9 cellular contexts compared by ENCODE assay signal in genomic region chr2:38959464-38959863, GRCh38.
DNase-seq lines count a peak whose midpoint lies in the region; ATAC-seq and TF ChIP-seq lines count a peak whose summit lies in the region.
"Had no signal": no experiment of that assay in that cellular context is flagged by ENCODE, and none has a peak within 500 bp of the region (broad histone marks: within the 10 kb centered on the region; RNA-seq: fewer than 3 reads in every experiment).

No MANE protein-coding gene starts in this region.

- H4K20me1 ChIP-seq in IMR-90 (ENCODE audit: insufficient read depth, low read length) = no peaks in the 10 kb centered on the region

- H2BK5ac ChIP-seq in IMR-90 (ENCODE audit: low read depth, low read length, poor library complexity, severe bottlenecking) = no peak overlapping the region

- H3K27me3 ChIP-seq in CD4-positive, alpha-beta T cell (ENCODE audit: control insufficient read depth, insufficient read depth, low read length) = peaks cover 9% of the 10 kb centered on the region
- peaks cover 11% of the 10 kb centered on the region for H3K27me3 ChIP-seq in IMR-90 (ENCODE audit: control insufficient read depth, insufficient read depth, low read length)
- H3K27me3 ChIP-seq in transverse colon = peaks cover 6% of the 10 kb centered on the region

- intact Hi-C loops in CD4-positive, alpha-beta T cell (cut with DNase I, micrococcal nuclease) = no loop called here
- intact Hi-C loops in IMR-90 (cut with micrococcal nuclease) = no loop called here
- intact Hi-C loops in transverse colon (cut with DNase I; ENCODE audit: low total_unique reads) = no loop called here

- H3K4me2 ChIP-seq in IMR-90 (ENCODE audit: low read depth, low read length) = no peak overlapping the region

- peaks cover 25% of the 10 kb centered on the region for H3K27me3 Mint-ChIP-seq in CD4-positive, alpha-beta T cell

- no peak for TF ChIP-seq CTCF in CD4-positive, alpha-beta T cell (IDR thresholded peaks at IDR 0.05)
- TF ChIP-seq CTCF in IMR-90 (conservative IDR thresholded peaks at IDR 0.05; ENCODE audit: low read depth, low read length) (no peak), epithelial cell of proximal tubule (conservative IDR thresholded peaks at IDR 0.05; ENCODE audit: low read depth, low read length) (no peak), transverse colon (IDR thresholded peaks at IDR 0.05) (no peak)

- peaks cover 4% of the 10 kb centered on the region for H3K4me1 Mint-ChIP-seq in CD4-positive, alpha-beta T cell (ENCODE audit: low read depth)

- no peak overlapping the region for H4K5ac ChIP-seq in IMR-90 (ENCODE audit: low read depth, low read length)

- CTCF ChIA-PET in CD4-positive, alpha-beta T cell (lab: Charles Lee) = no interaction called here
- CTCF ChIA-PET in IMR-90 (lab: Yijun Ruan, JAX) = interaction anchor here (1.5 kb wide), 1 partner anchor 12 kb away, joined by 10 read pairs; no protein-coding TSS in a partner anchor

- H3K9ac ChIP-seq in IMR-90 (ENCODE audit: low read depth, low read length) = no peak overlapping the region

- TF ChIP-seq POLR2A in IMR-90 (IDR thresholded peaks at IDR 0.05; ENCODE audit: low read depth, low read length) (no peak), transverse colon (IDR thresholded peaks at IDR 0.05) (no peak)

- no peak for DNase-seq in CD4-positive, alpha-beta T cell
- no peak for DNase-seq in IMR-90
- DNase-seq in epithelial cell of proximal tubule (ENCODE audit: low read depth) = no peak
- DNase-seq in skeletal muscle cell (ENCODE audit: low read depth) = no peak
- no peak for DNase-seq in SIG-M5 (lab: John Stamatoyannopoulos, UW)
- DNase-seq in transverse colon = no peak
- DNase-seq in Kasumi-1 (lab: John Stamatoyannopoulos, UW) = no peak
- DNase-seq: COR-L47, NCI-H226 had no signal

- H2BK20ac ChIP-seq in IMR-90 (ENCODE audit: low read depth, low read length) = no peak overlapping the region

- H2AFZ ChIP-seq in IMR-90 (replicated peaks; ENCODE audit: low read length, poor library complexity) = peak overlapping the region; percentile 88

- 0 out of 2 replicates have a peak overlapping the region, but pooled peaks have one; percentile 44 for H3K14ac ChIP-seq in IMR-90 (replicated peaks; ENCODE audit: low read depth, low read length)

- peak overlapping the region; percentile 79 for H3K4me3 Mint-ChIP-seq in CD4-positive, alpha-beta T cell

- no peak overlapping the region for H4K91ac ChIP-seq in IMR-90 (ENCODE audit: insufficient read depth, low read depth, low read length)

- no TSS peak for BruUV-seq in IMR-90 (replicated peaks; lab: Mats Ljungman, UMichigan)

- ATAC-seq in CD4-positive, alpha-beta T cell (ENCODE audit: poor library complexity) = no peak
- ATAC-seq in IMR-90 (ENCODE audit: low read depth) = no peak

- H3K27ac ChIP-seq in CD4-positive, alpha-beta T cell (ENCODE audit: low read depth, low read length) = no peak overlapping the region
- no peak overlapping the region for H3K27ac ChIP-seq in IMR-90 (ENCODE audit: insufficient read depth, low read length)
- no peak overlapping the region for H3K27ac ChIP-seq in transverse colon

- POLR2A ChIA-PET in CD4-positive, alpha-beta T cell (lab: Charles Lee) = interaction anchor here (1.0 kb wide), 1 partner anchor 12 kb away, joined by 3 read pairs; no protein-coding TSS in a partner anchor
- POLR2A ChIA-PET in IMR-90 (lab: Charles Lee; ENCODE audit: unreplicated experiment) = no interaction called here

- H3K18ac ChIP-seq in IMR-90 (ENCODE audit: low read depth, low read length) = no peak overlapping the region

- dilution Hi-C loops in IMR-90 (cut with HindIII; ENCODE audit: low sequenced_read_pairs, unreplicated experiment) = no loop called here

- H3K4ac ChIP-seq in IMR-90 (ENCODE audit: low read depth, low read length) = no peak overlapping the region

- H3K36me3 ChIP-seq in IMR-90 (ENCODE audit: control insufficient read depth, insufficient read depth, low read length) = no peaks in the 10 kb centered on the region
- H3K36me3 ChIP-seq in transverse colon = no peaks in the 10 kb centered on the region

- H3K23ac ChIP-seq in IMR-90 (ENCODE audit: low read depth, low read length) = no peak overlapping the region

- no peak for TF ChIP-seq EP300 in transverse colon (IDR thresholded peaks at IDR 0.05; ENCODE audit: low read depth)

- no peaks in the 10 kb centered on the region for H3K9me1 ChIP-seq in IMR-90 (ENCODE audit: insufficient read depth, low read length)

- no peak overlapping the region for H2AK5ac ChIP-seq in IMR-90 (ENCODE audit: low read depth, low read length)

- H3K27ac Mint-ChIP-seq in CD4-positive, alpha-beta T cell = no peak overlapping the region

- no peak overlapping the region for H2AK9ac ChIP-seq in IMR-90 (replicated peaks; ENCODE audit: low read depth, low read length, poor library complexity)

- H3K4me3 ChIP-seq in IMR-90 (ENCODE audit: insufficient read depth, low read depth, low read length) = no peak overlapping the region
- H3K4me3 ChIP-seq in epithelial cell of proximal tubule (ENCODE audit: low read depth, low read length) = peak overlapping the region; percentile 49
- H3K4me3 ChIP-seq in skeletal muscle cell (ENCODE audit: low read depth, low read length) = peak overlapping the region; percentile 49
- H3K4me3 ChIP-seq in transverse colon = peak overlapping the region in 1 of 4 donors; percentile 45

- 85% methylated on average over 9 of the region's 24 CpGs; no CpG with 5 or more reads in 1 of the 2 experiments for WGBS in IMR-90 (ENCODE audit: extremely low coverage in 2 of 2, insufficient read length in 1 of 2), 2 experiments
- WGBS in transverse colon (ENCODE audit: low coverage in 1 of 2), 2 donors = 92 to 95% methylated on average over 2 to 24 of the region's 24 CpGs

- no peaks in the 10 kb centered on the region for H3K79me1 ChIP-seq in IMR-90 (ENCODE audit: low read depth in 1 of 2, low read length in 2 of 2)

- no peak overlapping the region; a peak in 1 of 4 replicates for H4K8ac ChIP-seq in IMR-90 (ENCODE audit: low read depth in 2 of 2, low read length in 2 of 2)

- TF ChIP-seq RAD21 in IMR-90 (IDR thresholded peaks at IDR 0.05; ENCODE audit: low read length) = no peak

- H2BK120ac ChIP-seq in IMR-90 (ENCODE audit: low read depth, low read length) = no peak overlapping the region

- H3K36me3 Mint-ChIP-seq in CD4-positive, alpha-beta T cell (ENCODE audit: low read depth) = no peaks in the 10 kb centered on the region

- H2BK15ac ChIP-seq in IMR-90 (ENCODE audit: low read depth, low read length) = no peak overlapping the region

- in situ Hi-C loops in IMR-90 (cut with MboI; ENCODE audit: low sequenced_read_pairs) = no loop called here
- in situ Hi-C loops in transverse colon (cut with MboI; ENCODE audit: low pct_ligation_motif_present in 1 of 4, low pct_unique_long_range_greater_than_20kb in 1 of 4, low sequenced_read_pairs in 3 of 4) = loop anchor here in 1 of 4 donors (10.0 kb wide), 1 partner anchor 275 kb away; no protein-coding TSS in a partner anchor

- no peaks in the 10 kb centered on the region for H3K9me3 ChIP-seq in CD4-positive, alpha-beta T cell (ENCODE audit: control insufficient read depth, low read length)
- H3K9me3 ChIP-seq in IMR-90 (ENCODE audit: control insufficient read depth, insufficient read depth, low read length) = peaks cover 4% of the 10 kb centered on the region; the same call in 1 of the 2 replicates
- H3K9me3 ChIP-seq in transverse colon = no peaks in the 10 kb centered on the region

- H3K4me1 ChIP-seq in IMR-90 (ENCODE audit: control insufficient read depth, insufficient read depth, low read length) (no peaks in the 10 kb centered on the region; the same call in 1 of the 2 replicates), transverse colon (peaks cover 0 to 10% (median 7%) of the 10 kb centered on the region in 4 donors)

- H3K9me3 Mint-ChIP-seq in CD4-positive, alpha-beta T cell = no peaks in the 10 kb centered on the region

- no peak overlapping the region for H3K56ac ChIP-seq in IMR-90 (ENCODE audit: extremely low read depth, insufficient read depth, low read length)

TF ChIP-seq in IMR-90, 13 proteins besides CTCF, POLR2A, EP300 and RAD21:
- TF ChIP-seq FOS (IDR thresholded peaks at IDR 0.05; ENCODE audit: low read depth, low read length) (no peak), MAZ (IDR thresholded peaks at IDR 0.05; ENCODE audit: borderline replicate concordance, low read depth, low read length) (no peak), NFE2L2 (IDR thresholded peaks at IDR 0.05; ENCODE audit: low read depth, low read length) (no peak), RCOR1 (IDR thresholded peaks at IDR 0.05; ENCODE audit: insufficient replicate concordance, low read length) (no peak), CHD1 (IDR thresholded peaks at IDR 0.05; ENCODE audit: low read depth, low read length) (no peak), MAFK (IDR thresholded peaks at IDR 0.05; ENCODE audit: low read depth, low read length) (no peak), USF2 (IDR thresholded peaks at IDR 0.05; ENCODE audit: low read depth, low read length) (no peak), MXI1 (IDR thresholded peaks at IDR 0.05; ENCODE audit: borderline replicate concordance, low read depth, low read length) (no peak), RFX5 (IDR thresholded peaks at IDR 0.05; ENCODE audit: low read depth, low read length) (no peak), SMC3 (IDR thresholded peaks at IDR 0.05; ENCODE audit: low read depth, low read length) (no peak), CEBPB (IDR thresholded peaks at IDR 0.05; ENCODE audit: low read depth, low read length) (no peak), BHLHE40 (IDR thresholded peaks at IDR 0.05; ENCODE audit: low read depth, low read length) (no peak)
- TF ChIP-seq, protein P1, sequence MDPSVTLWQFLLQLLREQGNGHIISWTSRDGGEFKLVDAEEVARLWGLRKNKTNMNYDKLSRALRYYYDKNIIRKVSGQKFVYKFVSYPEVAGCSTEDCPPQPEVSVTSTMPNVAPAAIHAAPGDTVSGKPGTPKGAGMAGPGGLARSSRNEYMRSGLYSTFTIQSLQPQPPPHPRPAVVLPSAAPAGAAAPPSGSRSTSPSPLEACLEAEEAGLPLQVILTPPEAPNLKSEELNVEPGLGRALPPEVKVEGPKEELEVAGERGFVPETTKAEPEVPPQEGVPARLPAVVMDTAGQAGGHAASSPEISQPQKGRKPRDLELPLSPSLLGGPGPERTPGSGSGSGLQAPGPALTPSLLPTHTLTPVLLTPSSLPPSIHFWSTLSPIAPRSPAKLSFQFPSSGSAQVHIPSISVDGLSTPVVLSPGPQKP (IDR thresholded peaks at IDR 0.05; ENCODE audit: borderline replicate concordance, low read depth, low read length) = no peak
